14 cellular contexts compared by ENCODE assay signal in the genomic region with DNA sequence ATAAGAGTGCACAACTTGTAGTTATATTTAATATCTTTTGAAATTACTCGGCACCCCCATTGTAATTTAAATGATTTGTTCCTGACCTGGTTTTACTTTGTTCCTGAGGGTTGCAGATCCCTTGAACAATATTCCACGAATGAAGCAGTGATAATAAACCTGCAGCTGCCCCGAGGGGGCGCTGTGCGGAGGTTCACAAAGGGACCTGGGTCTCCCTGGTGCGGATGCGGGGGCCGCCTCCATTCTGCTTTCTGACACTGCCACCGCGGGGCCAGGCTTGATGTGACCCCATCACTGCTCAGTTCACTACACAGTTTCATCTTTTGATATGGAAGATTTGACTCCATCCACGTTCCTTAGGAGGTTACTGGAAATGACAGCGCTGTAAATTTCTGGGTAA.
DNase-seq lines count a peak whose midpoint lies in the region; ATAC-seq and TF ChIP-seq lines count a peak whose summit lies in the region.
"Had no signal": no experiment of that assay in that cellular context is flagged by ENCODE, and none has a peak within 500 bp of the region (broad histone marks: within the 10 kb centered on the region; RNA-seq: fewer than 3 reads in every experiment).

No MANE protein-coding gene starts in this region.

- no peaks in the 10 kb centered on the region for H3K4me1 ChIP-seq in ascending aorta

- no peak for ATAC-seq in activated CD4-positive, CD25-positive, alpha-beta regulatory T cell treated with anti-CD3 and anti-CD28 coated beads, Interleukin-2, amount 50 U/mL, for 24 hours
- ATAC-seq in GM18505 (IDR thresholded peaks at IDR 0.05; ENCODE audit: unreplicated experiment): no peak
- ATAC-seq: esophagus mucosa; natural killer cell treated with Interleukin-12 subunit alpha and Interleukin-12 subunit beta and Interleukin-15 and Interleukin-18, amount 100 ng/mL, for 72 hours had no signal

- H3K27me3 Mint-ChIP-seq in activated naive CD4-positive, alpha-beta T cell treated with anti-CD3 and anti-CD28 coated beads, Interleukin-2, amount 10 ng/mL, durations not matched to agents 7 days and 5 days: peaks cover 28% of the 10 kb centered on the region

- H3K27me3 ChIP-seq in ascending aorta: no peaks in the 10 kb centered on the region

- no peak overlapping the region for H3K27ac ChIP-seq in ascending aorta

- no peaks in the 10 kb centered on the region for H3K4me1 Mint-ChIP-seq in activated naive CD4-positive, alpha-beta T cell treated with anti-CD3 and anti-CD28 coated beads, Interleukin-2, amount 10 ng/mL, durations not matched to agents 7 days and 5 days
- H3K4me1 Mint-ChIP-seq: CD4-positive, CD25-positive, alpha-beta regulatory T cell had no signal

- no peaks in the 10 kb centered on the region for H3K9me3 ChIP-seq in ascending aorta

- TF ChIP-seq CTCF in NB4 (IDR thresholded peaks at IDR 0.05; ENCODE audit: low read depth, low read length) (peak; percentile 40), fibroblast of villous mesenchyme (IDR thresholded peaks at IDR 0.05; ENCODE audit: insufficient read depth, low read depth, low read length) (peak; percentile 27), ascending aorta (IDR thresholded peaks at IDR 0.05) (no peak)

- DNase-seq in activated naive CD4-positive, alpha-beta T cell treated with anti-CD3 and anti-CD28 coated beads, Interleukin-2, amount 10 ng/mL, durations not matched to agents 7 days and 5 days: peak; percentile 30
- no peak for DNase-seq in activated naive CD4-positive, alpha-beta T cell treated with Interleukin-2 at 50 U/mL for 16 hours
- peak; percentile 21 for DNase-seq in NB4 (ENCODE audit: low read depth)
- DNase-seq in fibroblast of villous mesenchyme (ENCODE audit: low read depth): no peak
- DNase-seq in stimulated activated CD4-positive, alpha-beta T cell treated with anti-CD3 and anti-CD28 coated beads, TNF-alpha, amount 100 ng/mL, for 48 hours (ENCODE audit: low read depth in 3 of 3): peak in 2 of 3 donors; percentile 4 to 9
- DNase-seq in ascending aorta (ENCODE audit: low spot score in 2 of 2): no peak
- DNase-seq: activated CD8-positive, alpha-beta memory T cell treated with anti-CD3 and anti-CD28 coated beads for 24 hours; CD4-positive, CD25-positive, alpha-beta regulatory T cell; NCI-H1092 treated with DMSO at 0.1 percent for 48 hours; NCI-H69 had no signal

- no peak overlapping the region for H3K27ac Mint-ChIP-seq in activated naive CD4-positive, alpha-beta T cell treated with anti-CD3 and anti-CD28 coated beads, Interleukin-2, amount 10 ng/mL, durations not matched to agents 7 days and 5 days
- H3K27ac Mint-ChIP-seq: CD4-positive, CD25-positive, alpha-beta regulatory T cell; natural killer cell treated with Interleukin-12 subunit alpha and Interleukin-12 subunit beta and Interleukin-15 and Interleukin-18, amount 100 ng/mL, for 72 hours had no signal

- H3K9me3 Mint-ChIP-seq in activated naive CD4-positive, alpha-beta T cell treated with anti-CD3 and anti-CD28 coated beads, Interleukin-2, amount 10 ng/mL, durations not matched to agents 7 days and 5 days: no peaks in the 10 kb centered on the region
- H3K9me3 Mint-ChIP-seq: CD4-positive, CD25-positive, alpha-beta regulatory T cell; natural killer cell treated with Interleukin-12 subunit alpha and Interleukin-12 subunit beta and Interleukin-15 and Interleukin-18, amount 100 ng/mL, for 72 hours had no signal

- no peak overlapping the region for H3K4me3 Mint-ChIP-seq in activated naive CD4-positive, alpha-beta T cell treated with anti-CD3 and anti-CD28 coated beads, Interleukin-2, amount 10 ng/mL, durations not matched to agents 7 days and 5 days
- H3K4me3 Mint-ChIP-seq: CD4-positive, CD25-positive, alpha-beta regulatory T cell; natural killer cell treated with Interleukin-12 subunit alpha and Interleukin-12 subunit beta and Interleukin-15 and Interleukin-18, amount 100 ng/mL, for 72 hours had no signal

- intact Hi-C loops in ascending aorta (cut with DNase I): no loop called here

- H3K36me3 ChIP-seq in ascending aorta: no peaks in the 10 kb centered on the region

- H3K4me3 ChIP-seq in NB4 (ENCODE audit: low read depth, low read length): no peak overlapping the region
- H3K4me3 ChIP-seq in fibroblast of villous mesenchyme (ENCODE audit: low read depth, low read length): no peak overlapping the region
- H3K4me3 ChIP-seq in ascending aorta: no peak overlapping the region

- TF ChIP-seq POLR2A in NB4 (IDR thresholded peaks at IDR 0.05; ENCODE audit: extremely low read depth, insufficient read length) (no peak), GM18505 (IDR thresholded peaks at IDR 0.05; ENCODE audit: borderline replicate concordance, extremely low read depth, insufficient read depth, insufficient read length) (no peak)

- no peaks in the 10 kb centered on the region for H3K36me3 Mint-ChIP-seq in activated naive CD4-positive, alpha-beta T cell treated with anti-CD3 and anti-CD28 coated beads, Interleukin-2, amount 10 ng/mL, durations not matched to agents 7 days and 5 days
- H3K36me3 Mint-ChIP-seq: CD4-positive, CD25-positive, alpha-beta regulatory T cell; natural killer cell treated with Interleukin-12 subunit alpha and Interleukin-12 subunit beta and Interleukin-15 and Interleukin-18, amount 100 ng/mL, for 72 hours had no signal

- CTCF ChIA-PET in activated naive CD4-positive, alpha-beta T cell treated with anti-CD3 and anti-CD28 coated beads, Interleukin-2, amount 10 ng/mL, durations not matched to agents 7 days and 5 days (lab: Charles Lee): no interaction called here

Comparison
In these comparisons a context has a peak if more than half of its experiments do, and no peak if none do; other contexts are left out.
1. DNase-seq: peak in activated naive CD4-positive, alpha-beta T cell treated with anti-CD3 and anti-CD28 coated beads, Interleukin-2, amount 10 ng/mL, durations not matched to agents 7 days and 5 days (single experiment), NB4 (single experiment) and stimulated activated CD4-positive, alpha-beta T cell treated with anti-CD3 and anti-CD28 coated beads, TNF-alpha, amount 100 ng/mL, for 48 hours (2 of 3); none in activated naive CD4-positive, alpha-beta T cell treated with Interleukin-2 at 50 U/mL for 16 hours (single experiment), fibroblast of villous mesenchyme (single experiment) and ascending aorta (0 of 2).
2. CTCF ChIP-seq: peak in NB4 (single experiment) and fibroblast of villous mesenchyme (single experiment); none in ascending aorta (0 of 3).